ENCODE assay signal across 8 cellular contexts in genomic region chr14:24673534-24674203, GRCh38. TPM values are rescaled to one million over a fixed set of nuclear protein-coding genes. Genes with fewer than 3 reads are reported as not detected.
DNase-seq lines count a peak whose midpoint lies in the region; ATAC-seq and TF ChIP-seq lines count a peak whose summit lies in the region.

No MANE protein-coding gene starts in this region.

- no peaks in the 10 kb centered on the region for H3K27me3 ChIP-seq in thyroid gland

- H3K9me3 ChIP-seq in mucosa of descending colon (no peaks in the 10 kb centered on the region), thyroid gland (no peaks in the 10 kb centered on the region)

- intact Hi-C loops in mucosa of descending colon (cut with DNase I, micrococcal nuclease) (no loop called here), thyroid gland (cut with DNase I) (no loop called here)

- ATAC-seq in GM19438 (IDR thresholded peaks at IDR 0.05; ENCODE audit: low read depth, unreplicated experiment) (peak; percentile 60), HG03432 (IDR thresholded peaks at IDR 0.05; ENCODE audit: unreplicated experiment) (peak; percentile 64), mucosa of descending colon (peak; percentile 80)

- H3K4me1 ChIP-seq in mucosa of descending colon (ENCODE audit: low read depth) (peaks cover 2% of the 10 kb centered on the region), thyroid gland (no peaks in the 10 kb centered on the region)

- H3K4me3 ChIP-seq in mucosa of descending colon, result no peak overlapping the region
- H3K4me3 ChIP-seq in thyroid gland (replicated peaks in 1 of 3), result no peak overlapping the region

- 78 to 90% methylated on average over 9 of the region's 9 CpGs for WGBS in thyroid gland, 2 donors

- DNase-seq in activated CD4-positive, alpha-beta T cell treated with anti-CD3 and anti-CD28 coated beads, Interleukin-2, amount 50 U/mL, for 48 hours, result peak; percentile 49 to 67
- peak in 1 of 3 donors; percentile 37 for DNase-seq in mucosa of descending colon
- no peak for DNase-seq in thyroid gland
- no peak for DNase-seq in NCI-H1105 (lab: John Stamatoyannopoulos, UW)
- DNase-seq in NCI-H1436 treated with DMSO at 0.1 percent for 48 hours (lab: John Stamatoyannopoulos, UW), result no peak
- no peak for DNase-seq in C1 segment of cervical spinal cord (lab: John Stamatoyannopoulos, UW)

- TF ChIP-seq POLR2A in thyroid gland (IDR thresholded peaks at IDR 0.05), result no peak

- H3K27ac ChIP-seq in thyroid gland, result no peak overlapping the region

- H3K36me3 ChIP-seq in mucosa of descending colon (ENCODE audit: low read depth), result no peaks in the 10 kb centered on the region
- H3K36me3 ChIP-seq in thyroid gland, result no peaks in the 10 kb centered on the region

- TF ChIP-seq CTCF in mucosa of descending colon (IDR thresholded peaks at IDR 0.05) (no peak), thyroid gland (IDR thresholded peaks at IDR 0.05) (no peak)

RNA-seq across cellular contexts. Expression of gene GZMB, which starts 39.7 kb away (rescaled TPM):
- total RNA-seq in mucosa of descending colon, result 1 to 10 TPM; 2.1 to 2.4 (median 2.1) TPM
- under 1 TPM in 2 of 4 donors, not detected in 2; 0.45 to 0.94 TPM for total RNA-seq in thyroid gland

Comparison
In these comparisons a context has a peak if more than half of its experiments do, and no peak if none do; other contexts are left out.
1. DNase-seq: peak in activated CD4-positive, alpha-beta T cell treated with anti-CD3 and anti-CD28 coated beads, Interleukin-2, amount 50 U/mL, for 48 hours (2 of 2); none in thyroid gland (0 of 2), NCI-H1105 (single experiment), NCI-H1436 treated with DMSO at 0.1 percent for 48 hours (single experiment) and C1 segment of cervical spinal cord (0 of 14).
2. Peak in every context shown above with its lines, with median percentiles within 50 percentile points of each other: ATAC-seq.